In the genomic region with DNA sequence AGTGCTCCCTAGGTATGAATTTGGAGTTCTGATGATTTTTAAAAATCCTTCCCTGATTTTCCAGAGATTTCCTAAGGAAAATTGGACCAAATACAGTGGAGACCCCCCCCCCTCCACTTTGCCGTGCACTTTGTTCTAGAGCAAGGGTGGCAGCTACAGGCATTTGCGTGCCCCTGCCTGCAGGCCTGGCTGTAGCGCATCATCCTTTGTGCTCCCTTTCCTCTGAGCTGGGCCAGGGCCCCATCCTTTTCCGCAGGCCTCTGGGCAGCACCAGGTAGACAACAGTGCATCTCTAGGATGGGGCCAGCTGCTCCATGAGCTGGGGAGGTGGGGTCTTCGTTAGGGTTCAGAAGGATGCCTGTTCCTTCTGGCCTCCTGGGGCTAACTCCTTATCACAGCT, we compare ENCODE assay signal across 1 cellular context.
TF ChIP-seq lines count a peak whose summit lies in the region.

No MANE protein-coding gene starts in this region.

TF ChIP-seq in HEK293, 187 proteins besides CTCF, POLR2A, EP300 and RAD21 (continued from another document):
- TF ChIP-seq, protein P1, sequence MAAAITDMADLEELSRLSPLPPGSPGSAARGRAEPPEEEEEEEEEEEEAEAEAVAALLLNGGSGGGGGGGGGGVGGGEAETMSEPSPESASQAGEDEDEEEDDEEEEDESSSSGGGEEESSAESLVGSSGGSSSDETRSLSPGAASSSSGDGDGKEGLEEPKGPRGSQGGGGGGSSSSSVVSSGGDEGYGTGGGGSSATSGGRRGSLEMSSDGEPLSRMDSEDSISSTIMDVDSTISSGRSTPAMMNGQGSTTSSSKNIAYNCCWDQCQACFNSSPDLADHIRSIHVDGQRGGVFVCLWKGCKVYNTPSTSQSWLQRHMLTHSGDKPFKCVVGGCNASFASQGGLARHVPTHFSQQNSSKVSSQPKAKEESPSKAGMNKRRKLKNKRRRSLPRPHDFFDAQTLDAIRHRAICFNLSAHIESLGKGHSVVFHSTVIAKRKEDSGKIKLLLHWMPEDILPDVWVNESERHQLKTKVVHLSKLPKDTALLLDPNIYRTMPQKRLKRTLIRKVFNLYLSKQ (tag by site-specific recombination; IDR thresholded peaks at IDR 0.05; ENCODE audit: borderline replicate concordance): no peak
- no peak for TF ChIP-seq ZNF791 (tag by site-specific recombination; IDR thresholded peaks at IDR 0.05)
- TF ChIP-seq ZFP41 (tag by site-specific recombination; IDR thresholded peaks at IDR 0.05; ENCODE audit: borderline replicate concordance): no peak
- TF ChIP-seq, protein P2, sequence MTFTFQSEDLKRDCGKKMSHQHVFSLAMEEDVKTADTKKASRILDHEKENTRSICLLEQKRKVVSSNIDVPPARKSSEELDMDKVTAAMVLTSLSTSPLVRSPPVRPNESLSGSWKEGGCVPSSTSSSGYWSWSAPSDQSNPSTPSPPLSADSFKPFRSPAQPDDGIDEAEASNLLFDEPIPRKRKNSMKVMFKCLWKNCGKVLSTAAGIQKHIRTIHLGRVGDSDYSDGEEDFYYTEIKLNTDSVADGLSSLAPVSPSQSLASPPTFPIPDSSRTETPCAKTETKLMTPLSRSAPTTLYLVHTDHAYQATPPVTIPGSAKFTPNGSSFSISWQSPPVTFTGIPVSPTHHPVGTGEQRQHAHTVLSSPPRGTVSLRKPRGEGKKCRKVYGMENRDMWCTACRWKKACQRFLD (tag by site-specific recombination; IDR thresholded peaks at IDR 0.05): no peak
- TF ChIP-seq ZNF555 (tag by site-specific recombination; conservative IDR thresholded peaks at IDR 0.05): no peak
- no peak for TF ChIP-seq ZNF350 (tag by site-specific recombination; IDR thresholded peaks at IDR 0.05)
- peak; percentile 23; the same call in 1 of the 2 replicates for TF ChIP-seq ZNF2 (tag by site-specific recombination; IDR thresholded peaks at IDR 0.05)
- TF ChIP-seq ZBTB17 (tag by site-specific recombination; IDR thresholded peaks at IDR 0.05): 0 out of 2 replicates have a peak, but pooled peaks have one; percentile 15
- no peak for TF ChIP-seq ZNF544 (tag by site-specific recombination; IDR thresholded peaks at IDR 0.05)
- no peak for TF ChIP-seq ZNF624 (tag by site-specific recombination; IDR thresholded peaks at IDR 0.05)
- TF ChIP-seq, protein P3, sequence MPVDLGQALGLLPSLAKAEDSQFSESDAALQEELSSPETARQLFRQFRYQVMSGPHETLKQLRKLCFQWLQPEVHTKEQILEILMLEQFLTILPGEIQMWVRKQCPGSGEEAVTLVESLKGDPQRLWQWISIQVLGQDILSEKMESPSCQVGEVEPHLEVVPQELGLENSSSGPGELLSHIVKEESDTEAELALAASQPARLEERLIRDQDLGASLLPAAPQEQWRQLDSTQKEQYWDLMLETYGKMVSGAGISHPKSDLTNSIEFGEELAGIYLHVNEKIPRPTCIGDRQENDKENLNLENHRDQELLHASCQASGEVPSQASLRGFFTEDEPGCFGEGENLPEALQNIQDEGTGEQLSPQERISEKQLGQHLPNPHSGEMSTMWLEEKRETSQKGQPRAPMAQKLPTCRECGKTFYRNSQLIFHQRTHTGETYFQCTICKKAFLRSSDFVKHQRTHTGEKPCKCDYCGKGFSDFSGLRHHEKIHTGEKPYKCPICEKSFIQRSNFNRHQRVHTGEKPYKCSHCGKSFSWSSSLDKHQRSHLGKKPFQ (tag by site-specific recombination; IDR thresholded peaks at IDR 0.05): no peak
- no peak for TF ChIP-seq ZEB2 (tag by site-specific recombination; IDR thresholded peaks at IDR 0.05)
- TF ChIP-seq, protein P4, sequence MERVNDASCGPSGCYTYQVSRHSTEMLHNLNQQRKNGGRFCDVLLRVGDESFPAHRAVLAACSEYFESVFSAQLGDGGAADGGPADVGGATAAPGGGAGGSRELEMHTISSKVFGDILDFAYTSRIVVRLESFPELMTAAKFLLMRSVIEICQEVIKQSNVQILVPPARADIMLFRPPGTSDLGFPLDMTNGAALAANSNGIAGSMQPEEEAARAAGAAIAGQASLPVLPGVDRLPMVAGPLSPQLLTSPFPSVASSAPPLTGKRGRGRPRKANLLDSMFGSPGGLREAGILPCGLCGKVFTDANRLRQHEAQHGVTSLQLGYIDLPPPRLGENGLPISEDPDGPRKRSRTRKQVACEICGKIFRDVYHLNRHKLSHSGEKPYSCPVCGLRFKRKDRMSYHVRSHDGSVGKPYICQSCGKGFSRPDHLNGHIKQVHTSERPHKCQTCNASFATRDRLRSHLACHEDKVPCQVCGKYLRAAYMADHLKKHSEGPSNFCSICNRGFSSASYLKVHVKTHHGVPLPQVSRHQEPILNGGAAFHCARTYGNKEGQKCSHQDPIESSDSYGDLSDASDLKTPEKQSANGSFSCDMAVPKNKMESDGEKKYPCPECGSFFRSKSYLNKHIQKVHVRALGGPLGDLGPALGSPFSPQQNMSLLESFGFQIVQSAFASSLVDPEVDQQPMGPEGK (tag by site-specific recombination; IDR thresholded peaks at IDR 0.05): no peak
- no peak for TF ChIP-seq SCRT2 (tag by site-specific recombination; IDR thresholded peaks at IDR 0.05)
- no peak for TF ChIP-seq GLIS2 (tag by site-specific recombination; IDR thresholded peaks at IDR 0.05)
- TF ChIP-seq ZNF677 (tag by site-specific recombination; IDR thresholded peaks at IDR 0.05): no peak
- peak; percentile 30; the same call in 1 of the 2 replicates for TF ChIP-seq ZSCAN30 (tag by site-specific recombination; IDR thresholded peaks at IDR 0.05)
- TF ChIP-seq ZNF112 (tag by site-specific recombination; IDR thresholded peaks at IDR 0.05): no peak
- TF ChIP-seq ZFP69B (tag by site-specific recombination; IDR thresholded peaks at IDR 0.05): no peak
- TF ChIP-seq, protein P5, sequence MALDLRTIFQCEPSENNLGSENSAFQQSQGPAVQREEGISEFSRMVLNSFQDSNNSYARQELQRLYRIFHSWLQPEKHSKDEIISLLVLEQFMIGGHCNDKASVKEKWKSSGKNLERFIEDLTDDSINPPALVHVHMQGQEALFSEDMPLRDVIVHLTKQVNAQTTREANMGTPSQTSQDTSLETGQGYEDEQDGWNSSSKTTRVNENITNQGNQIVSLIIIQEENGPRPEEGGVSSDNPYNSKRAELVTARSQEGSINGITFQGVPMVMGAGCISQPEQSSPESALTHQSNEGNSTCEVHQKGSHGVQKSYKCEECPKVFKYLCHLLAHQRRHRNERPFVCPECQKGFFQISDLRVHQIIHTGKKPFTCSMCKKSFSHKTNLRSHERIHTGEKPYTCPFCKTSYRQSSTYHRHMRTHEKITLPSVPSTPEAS (tag by site-specific recombination; IDR thresholded peaks at IDR 0.05): no peak
- TF ChIP-seq FEZF1 (tag by site-specific recombination; IDR thresholded peaks at IDR 0.05): no peak
- no peak for TF ChIP-seq ZNF76 (tag by site-specific recombination; IDR thresholded peaks at IDR 0.05; ENCODE audit: borderline replicate concordance, low read depth)
